24 cellular contexts compared by ENCODE assay signal in the genomic region with DNA sequence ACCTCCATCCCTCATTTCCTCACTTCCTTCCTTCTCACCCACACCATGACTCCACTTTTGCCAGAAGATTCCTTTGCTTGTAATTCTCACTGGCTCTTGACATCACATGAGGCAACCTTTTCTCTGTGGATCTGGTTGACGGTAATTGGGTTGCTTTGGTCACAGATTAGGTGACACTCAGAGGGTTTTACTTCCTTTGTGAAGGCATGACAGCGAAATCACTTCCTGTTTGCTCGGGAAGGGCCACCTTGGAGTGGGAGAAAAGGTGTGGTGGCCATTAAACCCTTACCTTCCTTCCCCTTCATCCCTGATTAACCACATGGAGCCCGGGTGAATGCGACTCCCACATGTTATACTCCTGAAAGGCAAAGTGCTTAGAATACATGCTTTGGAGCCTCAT. TPM values are rescaled to one million over a fixed set of nuclear protein-coding genes. Genes with fewer than 3 reads are reported as not detected.
DNase-seq lines count a peak whose midpoint lies in the region; ATAC-seq, FAIRE-seq and TF ChIP-seq lines count a peak whose summit lies in the region.
"Had no signal": no experiment of that assay in that cellular context is flagged by ENCODE, and none has a peak within 500 bp of the region (broad histone marks: within the 10 kb centered on the region; RNA-seq: fewer than 3 reads in every experiment).

No MANE protein-coding gene starts in this region.

- H3K36me3 Mint-ChIP-seq in GM23338 (ENCODE audit: low read depth) = no peaks in the 10 kb centered on the region
- no peaks in the 10 kb centered on the region for H3K36me3 Mint-ChIP-seq in neural progenitor cell
- no peaks in the 10 kb centered on the region for H3K36me3 Mint-ChIP-seq in progenitor cell of endocrine pancreas (ENCODE audit: insufficient read depth)
- H3K36me3 Mint-ChIP-seq: CD8-positive, alpha-beta T cell had no signal

- peak overlapping the region; percentile 59 for H2AFZ ChIP-seq in GM23338
- peak overlapping the region; percentile 54; the same call in 1 of the 2 replicates for H2AFZ ChIP-seq in Karpas-422 (ENCODE audit: low read length)
- peak overlapping the region; percentile 41; the same call in 1 of the 2 replicates for H2AFZ ChIP-seq in H1 (ENCODE audit: low read length)
- H2AFZ ChIP-seq in neural progenitor cell (replicated peaks) = peak overlapping the region; percentile 26

- in situ Hi-C loops in brain microvascular endothelial cell (cut with HindIII; ENCODE audit: low pct_ligation_motif_present, low sequenced_read_pairs) = no loop called here

- TF ChIP-seq EP300 in H1 (IDR thresholded peaks at IDR 0.05; ENCODE audit: borderline replicate concordance in 1 of 2, low read depth in 2 of 2, low read length in 2 of 2) = no peak

- no peak overlapping the region for H3K4ac ChIP-seq in H1 (replicated peaks; ENCODE audit: insufficient read length, low read depth, low read length)

- no peak overlapping the region for H2BK120ac ChIP-seq in H1 (replicated peaks; ENCODE audit: low read depth, low read length)

- no peak overlapping the region for H2BK5ac ChIP-seq in H1 (ENCODE audit: low read depth, low read length)

- no peak overlapping the region for H4K5ac ChIP-seq in H1 (ENCODE audit: insufficient read length, low read depth, low read length)

- H4K91ac ChIP-seq in H1 (replicated peaks; ENCODE audit: insufficient read length, low read length) = no peak overlapping the region

- H3K27ac Mint-ChIP-seq in GM23338 = no peak overlapping the region
- no peak overlapping the region for H3K27ac Mint-ChIP-seq in neural progenitor cell
- H3K27ac Mint-ChIP-seq in progenitor cell of endocrine pancreas = no peak overlapping the region
- H3K27ac Mint-ChIP-seq: B cell; CD4-positive, alpha-beta T cell; CD8-positive, alpha-beta T cell had no signal

- H3K79me1 ChIP-seq in H1 (ENCODE audit: low read depth, low read length) = no peaks in the 10 kb centered on the region

- H3K27me3 Mint-ChIP-seq in GM23338 (ENCODE audit: insufficient read depth, low read depth, poor library complexity) = peaks cover 4% of the 10 kb centered on the region
- peaks cover 3% of the 10 kb centered on the region for H3K27me3 Mint-ChIP-seq in neural progenitor cell (ENCODE audit: insufficient read depth, low read depth)
- peaks cover 7% of the 10 kb centered on the region for H3K27me3 Mint-ChIP-seq in progenitor cell of endocrine pancreas

- H3K23me2 ChIP-seq in H1 (ENCODE audit: low read depth, low read length) = no peaks in the 10 kb centered on the region; the same call in 1 of the 2 replicates

- TF ChIP-seq CTCF in GM23338 (conservative IDR thresholded peaks at IDR 0.05; ENCODE audit: low read depth in 2 of 2) (no peak), H1 (IDR thresholded peaks at IDR 0.05; ENCODE audit: control extremely low read depth in 1 of 3, insufficient read depth in 1 of 3, low read depth in 1 of 3, low read length in 3 of 3) (no peak), neural progenitor cell (IDR thresholded peaks at IDR 0.05) (no peak), brain microvascular endothelial cell (IDR thresholded peaks at IDR 0.05; ENCODE audit: low read depth, low read length, missing control alignments) (no peak), progenitor cell of endocrine pancreas (IDR thresholded peaks at IDR 0.05; ENCODE audit: unreplicated experiment) (no peak)

- H3K4me3 ChIP-seq in GM23338 = no peak overlapping the region
- H3K4me3 ChIP-seq in Karpas-422 (ENCODE audit: low read length) = no peak overlapping the region
- no peak overlapping the region for H3K4me3 ChIP-seq in H1 (ENCODE audit: extremely low read depth in 1 of 4, insufficient read depth in 2 of 4, low read depth in 3 of 4, low read length in 4 of 4)
- H3K4me3 ChIP-seq in neural progenitor cell = no peak overlapping the region
- H3K4me3 ChIP-seq in brain microvascular endothelial cell (ENCODE audit: low read depth, low read length) = no peak overlapping the region
- H3K4me3 ChIP-seq: A549; BLaER1 treated with 17β-estradiol and CSF1 and Interleukin-3, amounts not matched to agents 10 nM and 100 nM had no signal

- WGBS in H1 (ENCODE audit: extremely low coverage in 1 of 2, insufficient coverage in 1 of 2, insufficient read length in 1 of 2, insufficient replicate concordance in 2 of 2, low coverage in 1 of 2, low lambda C conversion rate in 2 of 2, missing lambda C conversion rate in 1 of 2), 2 experiments = 88% methylated on average over 5 of the region's 5 CpGs; no CpG with 5 or more reads in 1 of the 2 experiments

- H3K4me3 Mint-ChIP-seq in GM23338 (no peak overlapping the region), neural progenitor cell (no peak overlapping the region), progenitor cell of endocrine pancreas (ENCODE audit: low read depth) (no peak overlapping the region)
- H3K4me3 Mint-ChIP-seq: B cell; CD4-positive, alpha-beta T cell; CD8-positive, alpha-beta T cell had no signal

- H2BK15ac ChIP-seq in H1 (ENCODE audit: low read length) = no peak overlapping the region

- H3K14ac ChIP-seq in H1 (ENCODE audit: insufficient read length) = no peak overlapping the region

- H2AK5ac ChIP-seq in H1 (ENCODE audit: low read depth, low read length) = no peak overlapping the region

- FAIRE-seq in H1 (lab: Jason Lieb, UNC) = no peak
- FAIRE-seq: A549, D721Med, G401.6, GM12891, GM19239 had no signal

- no peaks in the 10 kb centered on the region for H3K4me1 ChIP-seq in GM23338 (ENCODE audit: insufficient read depth)
- H3K4me1 ChIP-seq in Karpas-422 (ENCODE audit: low read length) = peaks cover 13% of the 10 kb centered on the region
- no peaks in the 10 kb centered on the region for H3K4me1 ChIP-seq in H1 (replicated peaks in 1 of 4; ENCODE audit: control insufficient read depth in 3 of 4, insufficient read depth in 4 of 4, low read length in 3 of 4)
- H3K4me1 ChIP-seq in neural progenitor cell = no peaks in the 10 kb centered on the region
- H3K4me1 ChIP-seq: A549; BLaER1 treated with 17β-estradiol and CSF1 and Interleukin-3, amounts not matched to agents 10 nM and 100 nM; Caco-2 had no signal

- no peaks in the 10 kb centered on the region for H3K27me3 ChIP-seq in GM23338 (ENCODE audit: insufficient read depth)
- no peaks in the 10 kb centered on the region for H3K27me3 ChIP-seq in Karpas-422 (ENCODE audit: low read length)
- H3K27me3 ChIP-seq in H1 (replicated peaks in 1 of 4; ENCODE audit: control insufficient read depth in 3 of 4, extremely low read depth in 1 of 4, insufficient read depth in 3 of 4, low read length in 3 of 4) = no peaks in the 10 kb centered on the region; a peak in 1 of 7 replicates
- H3K27me3 ChIP-seq in neural progenitor cell = no peaks in the 10 kb centered on the region
- H3K27me3 ChIP-seq in brain microvascular endothelial cell (replicated peaks) = no peaks in the 10 kb centered on the region
- H3K27me3 ChIP-seq: BLaER1 treated with 17β-estradiol and CSF1 and Interleukin-3, amounts not matched to agents 10 nM and 100 nM had no signal

- no peak overlapping the region for H2BK20ac ChIP-seq in H1 (ENCODE audit: low read length)

- no peak for ATAC-seq in GM23338
- ATAC-seq: CD8-positive, alpha-beta T cell had no signal

- H3K4me2 ChIP-seq in GM23338 (no peak overlapping the region), Karpas-422 (ENCODE audit: low read depth, low read length, poor library complexity, severe bottlenecking) (no peak overlapping the region), H1 (ENCODE audit: insufficient read depth in 1 of 2, low read depth in 2 of 2, low read length in 2 of 2) (no peak overlapping the region), neural progenitor cell (no peak overlapping the region)
- H3K4me2 ChIP-seq: A549; BLaER1 treated with 17β-estradiol and CSF1 and Interleukin-3, amounts not matched to agents 10 nM and 100 nM had no signal

- no peaks in the 10 kb centered on the region for H3K9me3 ChIP-seq in Karpas-422 (ENCODE audit: low read length)
- H3K9me3 ChIP-seq in H1 (ENCODE audit: insufficient read depth in 2 of 2, low read depth in 1 of 2, low read length in 1 of 2) = no peaks in the 10 kb centered on the region
- no peaks in the 10 kb centered on the region for H3K9me3 ChIP-seq in neural progenitor cell (ENCODE audit: low read depth)
- H3K9me3 ChIP-seq: A549, Caco-2 had no signal

- no peak overlapping the region for H4K8ac ChIP-seq in H1 (ENCODE audit: extremely low read depth, insufficient read depth, low read length)

- H3K4me1 Mint-ChIP-seq in GM23338 = no peaks in the 10 kb centered on the region
- H3K4me1 Mint-ChIP-seq in neural progenitor cell = no peaks in the 10 kb centered on the region
- no peaks in the 10 kb centered on the region for H3K4me1 Mint-ChIP-seq in progenitor cell of endocrine pancreas (ENCODE audit: low read depth)
- H3K4me1 Mint-ChIP-seq: B cell had no signal

- no peak overlapping the region for H3K56ac ChIP-seq in H1 (replicated peaks; ENCODE audit: insufficient read length, low read depth, low read length)

- no peaks in the 10 kb centered on the region for H4K20me1 ChIP-seq in GM23338 (replicated peaks; ENCODE audit: insufficient read depth)
- H4K20me1 ChIP-seq in Karpas-422 (ENCODE audit: insufficient read depth, low read depth, low read length) = no peaks in the 10 kb centered on the region
- no peaks in the 10 kb centered on the region for H4K20me1 ChIP-seq in H1 (replicated peaks in 1 of 2; ENCODE audit: control insufficient read depth in 1 of 2, insufficient read depth in 2 of 2, low read length in 2 of 2)
- H4K20me1 ChIP-seq in neural progenitor cell (ENCODE audit: low read depth) = no peaks in the 10 kb centered on the region
- H4K20me1 ChIP-seq: BLaER1 treated with 17β-estradiol and CSF1 and Interleukin-3, amounts not matched to agents 10 nM and 100 nM had no signal

- H2BK12ac ChIP-seq in H1 (ENCODE audit: low read depth, low read length) = no peak overlapping the region

- H3K9me2 ChIP-seq in GM23338 (ENCODE audit: insufficient read depth) (no peaks in the 10 kb centered on the region), Karpas-422 (replicated peaks; ENCODE audit: insufficient read depth, low read length) (no peaks in the 10 kb centered on the region)

- CTCF ChIA-PET in H1 (lab: Charles Lee; ENCODE audit: partially characterized antibody) = no interaction called here

- H3K36me3 ChIP-seq in GM23338 (ENCODE audit: insufficient read depth) (no peaks in the 10 kb centered on the region), Karpas-422 (ENCODE audit: insufficient read depth, low read length) (no peaks in the 10 kb centered on the region), H1 (ENCODE audit: control insufficient read depth in 2 of 4, insufficient read depth in 4 of 4, low read length in 3 of 4) (no peaks in the 10 kb centered on the region), neural progenitor cell (no peaks in the 10 kb centered on the region), brain microvascular endothelial cell (replicated peaks) (no peaks in the 10 kb centered on the region)
- H3K36me3 ChIP-seq: BLaER1 treated with 17β-estradiol and CSF1 and Interleukin-3, amounts not matched to agents 10 nM and 100 nM had no signal

- no peak for TF ChIP-seq POLR2A in H1 (IDR thresholded peaks at IDR 0.05; ENCODE audit: control extremely low read depth in 1 of 2, low read depth in 2 of 2, low read length in 2 of 2)

- H3K9ac ChIP-seq in Karpas-422 (ENCODE audit: low read length) (no peak overlapping the region), H1 (replicated peaks in 1 of 4; ENCODE audit: extremely low read depth in 1 of 4, low read depth in 3 of 4, low read length in 3 of 4) (no peak overlapping the region), neural progenitor cell (no peak overlapping the region)
- H3K9ac ChIP-seq: BLaER1 treated with 17β-estradiol and CSF1 and Interleukin-3, amounts not matched to agents 10 nM and 100 nM had no signal

- TF ChIP-seq RAD21 in H1 (IDR thresholded peaks at IDR 0.05 in 1 of 2, conservative IDR thresholded peaks at IDR 0.05 in 1 of 2; ENCODE audit: low read depth in 2 of 2, low read length in 2 of 2) = no peak

- H3K27ac ChIP-seq in GM23338 (ENCODE audit: low read depth) = no peak overlapping the region
- H3K27ac ChIP-seq in Karpas-422 (ENCODE audit: low read length) = no peak overlapping the region
- H3K27ac ChIP-seq in H1 (ENCODE audit: low read depth, low read length) = no peak overlapping the region
- H3K27ac ChIP-seq in neural progenitor cell = no peak overlapping the region
- H3K27ac ChIP-seq in brain microvascular endothelial cell = no peak overlapping the region
- H3K27ac ChIP-seq: 22Rv1; A549; BLaER1 treated with 17β-estradiol and CSF1 and Interleukin-3, amounts not matched to agents 10 nM and 100 nM; C4-2B had no signal

- H3K18ac ChIP-seq in H1 (ENCODE audit: extremely low read depth, low read length) = no peak overlapping the region

- no peak overlapping the region for H3K23ac ChIP-seq in H1 (ENCODE audit: insufficient read length)

- H3F3A ChIP-seq in GM23338 (replicated peaks; ENCODE audit: low read depth) (no peaks in the 10 kb centered on the region), neural progenitor cell (ENCODE audit: low read depth) (no peaks in the 10 kb centered on the region)

- DNase-seq in GM23338 (ENCODE audit: low spot score) (no peak), Karpas-422 (no peak), H1 (ENCODE audit: low read depth in 1 of 2, low spot score in 2 of 2) (no peak), neural progenitor cell (ENCODE audit: low spot score) (no peak), NCI-H2171 treated with DMSO at 0.1 percent for 48 hours (lab: John Stamatoyannopoulos, UW) (no peak), brain microvascular endothelial cell (no peak), progenitor cell of endocrine pancreas (ENCODE audit: low spot score, unreplicated experiment) (no peak)
- DNase-seq: AML-193; Caco-2; Calu3; CD4-positive, alpha-beta T cell; CD8-positive, alpha-beta T cell; DMS79 treated with DMSO at 0.1 percent for 48 hours; GF-D8 had no signal

- H3K79me2 ChIP-seq in GM23338 (replicated peaks; ENCODE audit: insufficient read depth) (no peaks in the 10 kb centered on the region), Karpas-422 (ENCODE audit: low read length) (no peaks in the 10 kb centered on the region), H1 (ENCODE audit: control insufficient read depth in 1 of 2, insufficient read depth in 2 of 2, low read length in 2 of 2) (no peaks in the 10 kb centered on the region), neural progenitor cell (ENCODE audit: low read depth) (no peaks in the 10 kb centered on the region)

- H3K9me3 Mint-ChIP-seq in GM23338 (no peaks in the 10 kb centered on the region; the same call in 2 of the 3 replicates), neural progenitor cell (no peaks in the 10 kb centered on the region), progenitor cell of endocrine pancreas (ENCODE audit: low read depth) (no peaks in the 10 kb centered on the region)
- H3K9me3 Mint-ChIP-seq: CD4-positive, alpha-beta T cell; CD8-positive, alpha-beta T cell had no signal

- POLR2A ChIA-PET in H1 (lab: Charles Lee; ENCODE audit: partially characterized antibody) = no interaction called here

RNA-seq across cellular contexts. Expression of a gene that starts 30.2 kb away (rescaled TPM):
- 2.8 and 4.1 TPM in 2 replicates for total RNA-seq in GM23338 (2014; rRNA removed; shearing (Covaris generic))
- polyA plus RNA-seq in GM23338 (2016; fragmentation: Nextera tagmentation; extraction: Ambion mirVana) (2.5 and 3.1 TPM in 2 replicates), H1 (2011; rRNA removed) (15.1 and 30.0 TPM in 2 replicates)
- total RNA-seq in Karpas-422 (2014; rRNA removed; shearing (Covaris generic); ENCODE audit: low replicate concordance) = 1.1 and 1.2 TPM in 2 replicates
- 11.9 and 13.0 TPM in 2 replicates for total RNA-seq in H1 (2021; fragmentation: NEBNext Ultra II Directional; extraction: Animal tissue kit (Norgen Biotek cat#: 25700))
- 24.7 TPM for polyA plus RNA-seq in H1 (2011; cell fraction: cytosol; rRNA removed)
- 12.9 TPM for polyA plus RNA-seq in H1 (2011; cell fraction: nucleus; rRNA removed)
- polyA plus RNA-seq in H1 (2012, experiment 1 of 2) = 15.1 to 22.7 TPM (median 20.5 TPM) in 4 replicates
- 1.7 TPM for polyA plus RNA-seq in H1 (2012, experiment 2 of 2)
- polyA plus RNA-seq in H1 (2013, experiment 1 of 2) = 6.0 TPM
- polyA plus RNA-seq in H1 (2013, experiment 2 of 2) = 5.0 TPM
- 22.9 and 35.2 TPM in 2 replicates for polyA minus RNA-seq in H1 (2011; rRNA and poly(A)+ RNA removed)
- 13.7 TPM for polyA minus RNA-seq in H1 (2011; cell fraction: cytosol; rRNA and poly(A)+ RNA removed)
- 18.4 TPM for polyA minus RNA-seq in H1 (2011; cell fraction: nucleus; rRNA and poly(A)+ RNA removed)
- total RNA-seq in neural progenitor cell (ENCODE audit: low replicate concordance) (0.43 and 0.74 TPM in 2 replicates), progenitor cell of endocrine pancreas (not detected in 2 replicates)
- total RNA-seq: A172 had no signal
